In genomic region chr19:13588953-13589833, GRCh38 we compare ENCODE assay signal across 8 cellular contexts.
DNase-seq lines count a peak whose midpoint lies in the region; ATAC-seq and TF ChIP-seq lines count a peak whose summit lies in the region.

No MANE protein-coding gene starts in this region.

- peaks cover 5% of the 10 kb centered on the region for H3K27me3 ChIP-seq in endodermal cell (ENCODE audit: control insufficient read depth, insufficient read depth, low read length, poor library complexity, severe bottlenecking)

- no peak overlapping the region for H3K27ac ChIP-seq in endodermal cell (ENCODE audit: low read depth, low read length)

- no peaks in the 10 kb centered on the region for H3K36me3 Mint-ChIP-seq in endodermal cell (ENCODE audit: low read depth)

- H3K4me1 ChIP-seq in endodermal cell (ENCODE audit: control insufficient read depth, insufficient read depth, low read length), result no peaks in the 10 kb centered on the region

- H3K4me3 Mint-ChIP-seq in endodermal cell, result no peak overlapping the region

- H3K27me3 Mint-ChIP-seq in endodermal cell (ENCODE audit: insufficient read depth), result peaks cover 3% of the 10 kb centered on the region

- no peaks in the 10 kb centered on the region for H3K36me3 ChIP-seq in endodermal cell (ENCODE audit: control insufficient read depth, insufficient read depth, low read length)

- DNase-seq in AG09319 (ENCODE audit: extremely low read depth, low read depth), result no peak
- DNase-seq in GM20000 (ENCODE audit: low spot score), result peak; percentile 82
- peak; percentile 57 to 61 for DNase-seq in NOMO-1 (lab: John Stamatoyannopoulos, UW; ENCODE audit: unreplicated experiment in 2 of 2)
- DNase-seq in activated CD8-positive, alpha-beta memory T cell treated with anti-CD3 and anti-CD28 coated beads for 48 hours (ENCODE audit: low read depth in 2 of 3, low spot score in 2 of 3), result peak; percentile 61 to 79 (median 75)
- DNase-seq in endodermal cell, result peak; percentile 95
- DNase-seq in middle frontal gyrus (ENCODE audit: extremely low spot score, low spot score), result peak; percentile 75
- DNase-seq in stimulated activated CD8-positive, alpha-beta memory T cell treated with anti-CD3 and anti-CD28 coated beads, Interleukin-4, amount 100 ng/mL, for 24 hours (ENCODE audit: low read depth), result peak; percentile 72

- 32 to 43% methylated on average over 4 to 29 of the region's 29 CpGs for WGBS in endodermal cell (ENCODE audit: insufficient coverage in 1 of 2, insufficient read length in 1 of 2), 2 experiments

- peak; percentile 98 for TF ChIP-seq CTCF in AG09319 (IDR thresholded peaks at IDR 0.05; ENCODE audit: low read depth, low read length)
- peak; percentile 90 for TF ChIP-seq CTCF in GM20000 (IDR thresholded peaks at IDR 0.05; ENCODE audit: extremely low read depth, missing control alignments)
- peak; percentile 99 for TF ChIP-seq CTCF in endodermal cell (conservative IDR thresholded peaks at IDR 0.05)

- H3K9me3 Mint-ChIP-seq in endodermal cell, result no peaks in the 10 kb centered on the region

- H3K9ac ChIP-seq in endodermal cell (ENCODE audit: extremely low read depth, low read length, poor library complexity, severe bottlenecking), result no peak overlapping the region

- no peak for ATAC-seq in HG03095 (IDR thresholded peaks at IDR 0.05; ENCODE audit: unreplicated experiment)

- H3K4me3 ChIP-seq in endodermal cell (ENCODE audit: low read length), result no peak overlapping the region

- H3K4me1 Mint-ChIP-seq in endodermal cell, result no peaks in the 10 kb centered on the region

- H3K9me3 ChIP-seq in endodermal cell (ENCODE audit: control insufficient read depth, low read length), result no peaks in the 10 kb centered on the region

- H3K27ac Mint-ChIP-seq in endodermal cell, result no peak overlapping the region
